ENCODE assay signal across 13 cellular contexts in genomic region chr3:188491276-188491687, GRCh38.
DNase-seq lines count a peak whose midpoint lies in the region; ATAC-seq and TF ChIP-seq lines count a peak whose summit lies in the region.
"Had no signal": no experiment of that assay in that cellular context is flagged by ENCODE, and none has a peak within 500 bp of the region (broad histone marks: within the 10 kb centered on the region; RNA-seq: fewer than 3 reads in every experiment).

No MANE protein-coding gene starts in this region.

- H3K9me3 Mint-ChIP-seq in immature natural killer cell = no peaks in the 10 kb centered on the region
- H3K9me3 Mint-ChIP-seq: CD4-positive, CD25-positive, alpha-beta regulatory T cell; central memory CD8-positive, alpha-beta T cell; stimulated activated naive CD8-positive, alpha-beta T cell treated with anti-CD3 and anti-CD28 coated beads, Interleukin-15, amount 100 ng/mL, for 72 hours had no signal

- peaks cover 21 to 49% (median 38%) of the 10 kb centered on the region in 3 donors for H3K36me3 Mint-ChIP-seq in immature natural killer cell

- peaks cover 0 to 2% (median 0%) of the 10 kb centered on the region in 3 donors for H3K27me3 Mint-ChIP-seq in immature natural killer cell (ENCODE audit: low read depth in 3 of 3)
- H3K27me3 Mint-ChIP-seq: CD4-positive, CD25-positive, alpha-beta regulatory T cell; central memory CD8-positive, alpha-beta T cell; stimulated activated naive CD8-positive, alpha-beta T cell treated with anti-CD3 and anti-CD28 coated beads, Interleukin-15, amount 100 ng/mL, for 72 hours had no signal

- peak; percentile 84 for ATAC-seq in SK-N-SH treated with all-trans-retinoic acid at 6 μM for 48 hours
- no peak for ATAC-seq in HG03439 (IDR thresholded peaks at IDR 0.05; ENCODE audit: unreplicated experiment)
- ATAC-seq: left lung; stimulated activated naive CD8-positive, alpha-beta T cell treated with anti-CD3 and anti-CD28 coated beads, Interleukin-15, amount 100 ng/mL, for 72 hours had no signal

- DNase-seq in GM03348 (ENCODE audit: low spot score) (peak; percentile 33), fibroblast of the conjunctiva (ENCODE audit: low read depth) (peak; percentile 60), retinal pigment epithelial cell (ENCODE audit: low read depth) (peak; percentile 56), KG1 (lab: John Stamatoyannopoulos, UW) (no peak), immature natural killer cell (no peak), MV-4-11 (lab: John Stamatoyannopoulos, UW) (no peak)
- DNase-seq: activated CD4-positive, alpha-beta T cell treated with anti-CD3 and anti-CD28 coated beads for 4 hours; CD4-positive, CD25-positive, alpha-beta regulatory T cell; left lung; stimulated activated naive CD8-positive, alpha-beta T cell treated with anti-CD3 and anti-CD28 coated beads, Interleukin-15, amount 100 ng/mL, for 72 hours had no signal

- H3K4me1 Mint-ChIP-seq in immature natural killer cell = peaks cover 0 to 18% of the 10 kb centered on the region in 2 donors

- H3K4me3 ChIP-seq in retinal pigment epithelial cell (ENCODE audit: low read length) = no peak overlapping the region
- H3K4me3 ChIP-seq: left lung had no signal

- peak overlapping the region in 1 of 6 donors; percentile 42 for H3K27ac Mint-ChIP-seq in immature natural killer cell
- H3K27ac Mint-ChIP-seq: CD4-positive, CD25-positive, alpha-beta regulatory T cell; stimulated activated naive CD8-positive, alpha-beta T cell treated with anti-CD3 and anti-CD28 coated beads, Interleukin-15, amount 100 ng/mL, for 72 hours had no signal

- TF ChIP-seq CTCF in retinal pigment epithelial cell (conservative IDR thresholded peaks at IDR 0.05; ENCODE audit: low read depth, low read length) = no peak

- H3K4me3 Mint-ChIP-seq in immature natural killer cell = no peak overlapping the region
- H3K4me3 Mint-ChIP-seq: CD4-positive, CD25-positive, alpha-beta regulatory T cell; central memory CD8-positive, alpha-beta T cell; stimulated activated naive CD8-positive, alpha-beta T cell treated with anti-CD3 and anti-CD28 coated beads, Interleukin-15, amount 100 ng/mL, for 72 hours had no signal

TF ChIP-seq in SK-N-SH treated with all-trans-retinoic acid at 6 μM for 48 hours, 23 proteins besides CTCF, POLR2A, EP300 and RAD21:
- TF ChIP-seq ISL1 (CRISPR knock-in tag; IDR thresholded peaks at IDR 0.05) (peak; percentile 35), ZFP3 (CRISPR knock-in tag; IDR thresholded peaks at IDR 0.05) (no peak), GLIS3 (CRISPR knock-in tag; IDR thresholded peaks at IDR 0.05) (no peak), PATZ1 (CRISPR knock-in tag; IDR thresholded peaks at IDR 0.05; ENCODE audit: borderline replicate concordance) (no peak)

Comparison
In these comparisons a context has a peak if more than half of its experiments do, and no peak if none do; other contexts are left out.
1. DNase-seq: peak in GM03348 (single experiment), fibroblast of the conjunctiva (single experiment) and retinal pigment epithelial cell (single experiment); none in KG1 (single experiment), immature natural killer cell (0 of 3) and MV-4-11 (single experiment).